In the genomic region with DNA sequence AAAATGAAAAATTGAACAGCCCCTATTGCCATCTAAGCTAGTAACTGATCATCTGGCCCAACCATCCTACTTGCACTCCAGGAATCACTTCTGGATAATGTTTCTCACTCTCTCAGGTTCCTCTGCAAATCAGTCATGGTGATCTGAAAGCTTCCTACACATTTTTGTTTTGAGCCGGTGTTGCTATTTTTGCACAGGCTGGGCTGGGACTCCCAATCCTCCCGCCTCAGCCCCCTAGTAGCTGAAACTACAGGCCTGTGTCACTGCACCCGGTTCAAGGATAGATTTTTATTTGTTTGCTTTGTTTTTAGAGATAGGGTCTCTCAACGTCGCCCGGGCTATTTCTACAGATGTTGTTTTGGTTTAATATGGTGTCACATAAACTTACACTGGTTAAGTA, we compare ENCODE assay signal across 7 cellular contexts. TPM values are rescaled to one million over a fixed set of nuclear protein-coding genes. Genes with fewer than 3 reads are reported as not detected.
DNase-seq lines count a peak whose midpoint lies in the region; ATAC-seq and TF ChIP-seq lines count a peak whose summit lies in the region.

No MANE protein-coding gene starts in this region.

- intact Hi-C loops in adrenal gland (cut with DNase I): no loop called here

- ATAC-seq in GM19397 (IDR thresholded peaks at IDR 0.05; ENCODE audit: unreplicated experiment): peak; percentile 26
- peak; percentile 32 for ATAC-seq in HG03025 (IDR thresholded peaks at IDR 0.05; ENCODE audit: low FRiP score, unreplicated experiment)

- no peak for DNase-seq in adrenal gland
- no peak for DNase-seq in NCI-H128 (lab: John Stamatoyannopoulos, UW; ENCODE audit: unreplicated experiment)
- no peak for DNase-seq in NCI-H2029 (lab: John Stamatoyannopoulos, UW)
- DNase-seq in stimulated activated naive CD4-positive, alpha-beta T cell treated with Interleukin-2 at 50 U/mL for 16 hours (lab: John Stamatoyannopoulos, UW): no peak

- no peak for TF ChIP-seq POLR2A in adrenal gland (IDR thresholded peaks at IDR 0.05)

- H3K4me1 ChIP-seq in adrenal gland (replicated peaks in 1 of 2) (no peaks in the 10 kb centered on the region), skeletal muscle tissue (ENCODE audit: control insufficient read depth in 3 of 3, insufficient read depth in 3 of 3, low read length in 3 of 3) (no peaks in the 10 kb centered on the region)

- H3K9me3 ChIP-seq in adrenal gland (replicated peaks in 1 of 3): no peaks in the 10 kb centered on the region
- no peaks in the 10 kb centered on the region for H3K9me3 ChIP-seq in skeletal muscle tissue (ENCODE audit: control insufficient read depth in 3 of 3, low read length in 3 of 3)

- peak overlapping the region in 1 of 4 donors; percentile 10 for H3K4me3 ChIP-seq in adrenal gland
- H3K4me3 ChIP-seq in skeletal muscle tissue (ENCODE audit: low read length in 3 of 3): peak overlapping the region in 1 of 3 donors; percentile 28

- no peak overlapping the region for H3K9ac ChIP-seq in skeletal muscle tissue (ENCODE audit: low read depth in 1 of 3, low read length in 3 of 3)

- H3K27me3 ChIP-seq in adrenal gland (no peaks in the 10 kb centered on the region), skeletal muscle tissue (ENCODE audit: control insufficient read depth in 3 of 3, insufficient read depth in 3 of 3, low read length in 3 of 3) (no peaks in the 10 kb centered on the region)

- TF ChIP-seq CTCF in adrenal gland (IDR thresholded peaks at IDR 0.05): no peak

- no peaks in the 10 kb centered on the region for H3K36me3 ChIP-seq in adrenal gland (replicated peaks in 1 of 2)
- H3K36me3 ChIP-seq in skeletal muscle tissue (ENCODE audit: control insufficient read depth in 3 of 3, insufficient read depth in 3 of 3, low read length in 3 of 3): no peaks in the 10 kb centered on the region

- H3K27ac ChIP-seq in adrenal gland: peak overlapping the region in 4 of 5 donors; percentile 22 to 31 (median 26)
- peak overlapping the region; percentile 62 for H3K27ac ChIP-seq in skeletal muscle tissue (ENCODE audit: low read depth, low read length)

- 56 to 69% (median 59%) methylated on average over 6 of the region's 6 CpGs for WGBS in adrenal gland, 4 donors

RNA-seq across cellular contexts. Expression of gene HMCN1, which starts 40.5 kb away (rescaled TPM):
- total RNA-seq in adrenal gland (1 to 10 TPM in 7 of 8 donors, under 1 TPM in 1; 0.83 to 5.8 (median 3.4) TPM), skeletal muscle tissue (16.7 TPM)
- 1 to 10 TPM in 2 of 3 donors, under 1 TPM in 1; 0.56 to 1.4 (median 1.3) TPM for polyA plus RNA-seq in adrenal gland
